13 cellular contexts compared by ENCODE assay signal in genomic region chr2:127157651-127158460, GRCh38. TPM values are rescaled to one million over a fixed set of nuclear protein-coding genes. Genes with fewer than 3 reads are reported as not detected.
DNase-seq lines count a peak whose midpoint lies in the region; ATAC-seq, FAIRE-seq and TF ChIP-seq lines count a peak whose summit lies in the region.
"Had no signal": no experiment of that assay in that cellular context is flagged by ENCODE, and none has a peak within 500 bp of the region (broad histone marks: within the 10 kb centered on the region; RNA-seq: fewer than 3 reads in every experiment).

No MANE protein-coding gene starts in this region.

- FAIRE-seq in small intestine (lab: Jason Lieb, UNC) = no peak

- H3K4me1 ChIP-seq in BLaER1 treated with 17β-estradiol and CSF1 and Interleukin-3, amounts not matched to agents 10 nM and 100 nM = peaks cover 33 to 63% (median 42%) of the 10 kb centered on the region in 10 experiments
- H3K4me1 ChIP-seq in small intestine (ENCODE audit: control insufficient read depth in 2 of 2, insufficient read depth in 1 of 2, low read depth in 1 of 2, low read length in 1 of 2) = no peaks in the 10 kb centered on the region

- 73 to 84% (median 79%) methylated on average over 15 of the region's 15 CpGs for WGBS in small intestine, 3 donors

- H3K4me1 Mint-ChIP-seq in HFFc6 (ENCODE audit: low read depth) = peaks cover 35% of the 10 kb centered on the region
- peaks cover 73% of the 10 kb centered on the region for H3K4me1 Mint-ChIP-seq in chondrocyte (ENCODE audit: low read depth)
- H3K4me1 Mint-ChIP-seq in nephron = peaks cover 74% of the 10 kb centered on the region
- no peaks in the 10 kb centered on the region for H3K4me1 Mint-ChIP-seq in CD4-positive, alpha-beta T cell (ENCODE audit: low read depth)

- peaks cover 3% of the 10 kb centered on the region for H3K27me3 Mint-ChIP-seq in HFFc6 (ENCODE audit: insufficient read depth)
- no peaks in the 10 kb centered on the region for H3K27me3 Mint-ChIP-seq in chondrocyte (ENCODE audit: low read depth)
- no peaks in the 10 kb centered on the region for H3K27me3 Mint-ChIP-seq in nephron (ENCODE audit: low read depth)
- no peaks in the 10 kb centered on the region for H3K27me3 Mint-ChIP-seq in CD4-positive, alpha-beta T cell

- ATAC-seq in CD4-positive, alpha-beta T cell (ENCODE audit: poor library complexity) = no peak
- ATAC-seq: foreskin keratinocyte had no signal

- no peaks in the 10 kb centered on the region for H3K9me3 Mint-ChIP-seq in HFFc6
- no peaks in the 10 kb centered on the region for H3K9me3 Mint-ChIP-seq in chondrocyte (ENCODE audit: low read depth)
- H3K9me3 Mint-ChIP-seq in nephron = no peaks in the 10 kb centered on the region
- no peaks in the 10 kb centered on the region for H3K9me3 Mint-ChIP-seq in CD4-positive, alpha-beta T cell

- H3K9ac ChIP-seq in BLaER1 treated with 17β-estradiol and CSF1 and Interleukin-3, amounts not matched to agents 10 nM and 100 nM = peak overlapping the region in 3 of 11 experiments; percentile 22 to 39 (median 36); a peak in 2 of 22 replicates

- H4K20me1 ChIP-seq in BLaER1 treated with 17β-estradiol and CSF1 and Interleukin-3, amounts not matched to agents 10 nM and 100 nM = no peaks in the 10 kb centered on the region

- peak overlapping the region; percentile 50 to 75 (median 69) for H3K4me2 ChIP-seq in BLaER1 treated with 17β-estradiol and CSF1 and Interleukin-3, amounts not matched to agents 10 nM and 100 nM

- H3K27ac Mint-ChIP-seq in HFFc6 (no peak overlapping the region), chondrocyte (ENCODE audit: unreplicated experiment) (peak overlapping the region; percentile 85), nephron (peak overlapping the region; percentile 77 to 99 (median 94))
- no peak overlapping the region for H3K27ac Mint-ChIP-seq in CD4-positive, alpha-beta T cell

- DNase-seq in HFFc6 (no peak), chondrocyte (ENCODE audit: low spot score) (no peak), small intestine (no peak), NCI-H524 treated with DMSO at 0.1 percent for 48 hours (lab: John Stamatoyannopoulos, UW) (no peak), NCI-H2107 (lab: John Stamatoyannopoulos, UW) (no peak)
- no peak for DNase-seq in CD4-positive, alpha-beta T cell
- DNase-seq: activated CD4-positive, alpha-beta T cell treated with anti-CD3 and anti-CD28 coated beads for 1 hour; foreskin keratinocyte; RPMI8226; stimulated activated CD4-positive, alpha-beta T cell treated with anti-CD3 and anti-CD28 coated beads, Interleukin-4, amount 100 ng/mL, for 4 hours had no signal

- POLR2A ChIA-PET in CD4-positive, alpha-beta T cell (lab: Charles Lee) = no interaction called here

- no peaks in the 10 kb centered on the region for H3K9me3 ChIP-seq in BLaER1 treated with 17β-estradiol and CSF1 and Interleukin-3, amounts not matched to agents 10 nM and 100 nM (replicated peaks in 1 of 11)
- no peaks in the 10 kb centered on the region for H3K9me3 ChIP-seq in small intestine (ENCODE audit: control insufficient read depth, low read depth)
- no peaks in the 10 kb centered on the region for H3K9me3 ChIP-seq in CD4-positive, alpha-beta T cell (ENCODE audit: control insufficient read depth, low read length)
- H3K9me3 ChIP-seq: uterus had no signal

- peak; percentile 37; the same call in 1 of the 2 replicates for TF ChIP-seq CTCF in HFFc6 (IDR thresholded peaks at IDR 0.05)
- peak; percentile 73 for TF ChIP-seq CTCF in chondrocyte (IDR thresholded peaks at IDR 0.05)
- TF ChIP-seq CTCF in nephron (IDR thresholded peaks at IDR 0.05; ENCODE audit: unreplicated experiment in 3 of 3) = peak; percentile 25 to 54 (median 43)
- no peak for TF ChIP-seq CTCF in CD4-positive, alpha-beta T cell (IDR thresholded peaks at IDR 0.05)

- H3K27me3 ChIP-seq in BLaER1 treated with 17β-estradiol and CSF1 and Interleukin-3, amounts not matched to agents 10 nM and 100 nM = no peaks in the 10 kb centered on the region
- H3K27me3 ChIP-seq in small intestine (ENCODE audit: control insufficient read depth in 2 of 2, insufficient read depth in 2 of 2, low read length in 2 of 2) = no peaks in the 10 kb centered on the region
- no peaks in the 10 kb centered on the region for H3K27me3 ChIP-seq in CD4-positive, alpha-beta T cell (ENCODE audit: control insufficient read depth, insufficient read depth, low read length)
- H3K27me3 ChIP-seq: foreskin keratinocyte, uterus had no signal

- H3K36me3 ChIP-seq in BLaER1 treated with 17β-estradiol and CSF1 and Interleukin-3, amounts not matched to agents 10 nM and 100 nM = no peaks in the 10 kb centered on the region
- H3K36me3 ChIP-seq in small intestine (ENCODE audit: control insufficient read depth in 2 of 2, insufficient read depth in 2 of 2, low read length in 2 of 2) = no peaks in the 10 kb centered on the region
- H3K36me3 ChIP-seq: uterus had no signal

- H3K36me3 Mint-ChIP-seq in HFFc6 (ENCODE audit: low read depth) = no peaks in the 10 kb centered on the region
- no peaks in the 10 kb centered on the region for H3K36me3 Mint-ChIP-seq in chondrocyte (ENCODE audit: low read depth)
- no peaks in the 10 kb centered on the region for H3K36me3 Mint-ChIP-seq in nephron (ENCODE audit: low read depth)
- H3K36me3 Mint-ChIP-seq in CD4-positive, alpha-beta T cell (ENCODE audit: low read depth) = no peaks in the 10 kb centered on the region

- H3K27ac ChIP-seq in BLaER1 treated with 17β-estradiol and CSF1 and Interleukin-3, amounts not matched to agents 10 nM and 100 nM = peak overlapping the region in 2 of 11 experiments; percentile 2 to 4; a peak in 1 of 22 replicates
- H3K27ac ChIP-seq in small intestine (ENCODE audit: low read depth in 1 of 2, low read length in 1 of 2) = no peak overlapping the region
- no peak overlapping the region for H3K27ac ChIP-seq in CD4-positive, alpha-beta T cell (ENCODE audit: low read depth, low read length)
- H3K27ac ChIP-seq: foreskin keratinocyte had no signal

- no peak overlapping the region for H3K4me3 Mint-ChIP-seq in HFFc6
- H3K4me3 Mint-ChIP-seq in chondrocyte (ENCODE audit: unreplicated experiment) = no peak overlapping the region
- no peak overlapping the region for H3K4me3 Mint-ChIP-seq in nephron
- H3K4me3 Mint-ChIP-seq in CD4-positive, alpha-beta T cell = no peak overlapping the region

- intact Hi-C loops in CD4-positive, alpha-beta T cell (cut with DNase I, micrococcal nuclease) = no loop called here

- no peak overlapping the region for H3K4me3 ChIP-seq in BLaER1 treated with 17β-estradiol and CSF1 and Interleukin-3, amounts not matched to agents 10 nM and 100 nM
- H3K4me3 ChIP-seq in small intestine (ENCODE audit: low read depth in 1 of 2, low read length in 2 of 2) = no peak overlapping the region
- H3K4me3 ChIP-seq: uterus had no signal

- CTCF ChIA-PET in CD4-positive, alpha-beta T cell (lab: Charles Lee) = no interaction called here

RNA-seq across cellular contexts. Expression of gene BIN1, which starts 50.9 kb away (rescaled TPM):
- 10 to 100 TPM; 22.6 to 26.1 (median 23.5) TPM for total RNA-seq in HFFc6 (2021; fragmentation: NEBNext Ultra II Directional; extraction: Animal tissue kit (Norgen Biotek cat#: 25700))
- 40.0 to 64.0 TPM (median 63.6 TPM) in 3 replicates for total RNA-seq in chondrocyte
- 10 to 100 TPM in 2 of 3 donors, 1 to 10 TPM in 1; 6.7 to 40.7 (median 16.8) TPM for polyA plus RNA-seq in small intestine
- 100 to 1,000 TPM in 1 of 2 experiments, 10 to 100 TPM in 1; 98.8 to 104 TPM for total RNA-seq in CD4-positive, alpha-beta T cell

Comparison
In these comparisons a context has a peak if more than half of its experiments do, and no peak if none do; other contexts are left out.
1. H3K27ac Mint-ChIP-seq: peak in chondrocyte (single experiment) and nephron (3 of 3); none in HFFc6 (single experiment) and CD4-positive, alpha-beta T cell (single experiment).